Comparison of ENCODE assay signal across 1 cellular context in the genomic region with DNA sequence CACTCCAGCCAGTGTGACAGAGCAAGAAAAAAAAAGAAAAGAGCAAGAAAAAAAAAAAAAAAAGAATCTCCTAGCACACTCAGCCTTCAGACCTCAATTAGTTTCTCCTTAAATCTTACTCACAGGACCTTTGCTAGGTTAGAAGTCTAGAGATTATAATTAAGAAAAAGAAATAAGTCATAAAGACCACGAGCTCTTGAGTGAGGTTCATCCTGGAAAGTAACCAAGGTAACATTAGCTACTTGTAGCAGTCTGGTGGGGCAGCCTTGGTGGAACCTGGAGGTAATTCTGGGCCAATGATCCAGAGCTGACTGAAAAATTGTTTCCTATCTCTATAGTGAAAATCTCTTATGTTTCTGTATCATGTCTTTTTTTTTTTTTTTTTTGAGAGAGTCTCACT.
TF ChIP-seq lines count a peak whose summit lies in the region.

No MANE protein-coding gene starts in this region.

TF ChIP-seq in GM23338, 12 proteins besides CTCF, POLR2A, EP300 and RAD21:
- TF ChIP-seq EZH2 (IDR thresholded peaks at IDR 0.05; ENCODE audit: low read depth, unreplicated experiment) (no peak), NANOG (IDR thresholded peaks at IDR 0.05; ENCODE audit: borderline replicate concordance) (no peak), ZNF114 (CRISPR knock-in tag; IDR thresholded peaks at IDR 0.05) (no peak), POLR2AphosphoS5 (IDR thresholded peaks at IDR 0.05; ENCODE audit: low read depth) (no peak)
